In the genomic region with DNA sequence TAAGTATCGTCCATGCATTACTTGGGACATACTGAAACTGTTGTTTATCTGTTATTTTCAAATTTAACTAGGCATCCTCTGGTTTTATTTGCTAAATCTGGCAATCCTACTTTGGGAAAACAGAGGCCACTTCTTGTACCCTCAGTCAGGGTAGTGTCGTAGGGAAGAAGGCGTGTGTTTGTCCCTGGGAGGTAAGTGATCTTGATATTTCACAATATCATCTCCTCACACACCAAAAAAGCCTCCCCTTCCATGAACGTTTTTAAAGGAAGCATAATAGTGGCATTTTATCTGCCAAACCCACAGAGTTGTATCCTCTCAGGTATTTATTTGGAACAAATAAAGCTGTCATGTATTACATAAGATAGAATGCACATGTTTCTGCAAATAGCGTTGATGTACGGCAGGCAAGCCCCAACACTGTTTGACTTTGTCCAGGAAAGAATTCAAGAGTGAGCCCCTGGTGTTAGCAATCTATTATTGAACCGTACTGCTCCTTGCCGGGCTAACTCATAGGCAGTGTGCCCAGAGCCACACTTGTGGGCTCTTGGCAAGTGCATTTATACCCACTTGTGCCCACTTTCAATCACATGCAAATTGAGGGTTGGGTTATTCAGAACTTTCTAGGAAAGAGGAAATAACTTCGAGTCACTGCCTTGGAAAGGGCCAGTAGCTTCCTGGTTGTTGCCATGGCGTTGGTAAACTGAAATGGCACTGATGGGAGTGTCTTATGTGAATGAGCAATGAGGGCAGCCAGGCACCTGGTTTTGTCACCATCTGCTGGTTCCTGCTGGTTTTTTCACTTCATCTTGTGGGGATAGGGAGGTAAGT, we compare ENCODE assay signal across 8 cellular contexts.
DNase-seq lines count a peak whose midpoint lies in the region; ATAC-seq lines count a peak whose summit lies in the region.

No MANE protein-coding gene starts in this region.

- POLR2A ChIA-PET in naive thymus-derived CD4-positive, alpha-beta T cell (lab: Charles Lee): no interaction called here

- ATAC-seq in GM19468 (IDR thresholded peaks at IDR 0.05; ENCODE audit: extremely low read depth, unreplicated experiment): peak; percentile 48
- ATAC-seq in activated naive CD8-positive, alpha-beta T cell treated with anti-CD3 and anti-CD28 coated beads, Interleukin-2, amount 50 U/mL, for 24 hours: peak; percentile 73
- peak; percentile 75 for ATAC-seq in naive thymus-derived CD4-positive, alpha-beta T cell
- no peak for ATAC-seq in T-helper 17 cell

- CTCF ChIA-PET in naive thymus-derived CD4-positive, alpha-beta T cell (lab: Charles Lee): no interaction called here

- no peaks in the 10 kb centered on the region for H3K9me3 ChIP-seq in naive thymus-derived CD4-positive, alpha-beta T cell (ENCODE audit: control insufficient read depth in 2 of 3, low read length in 3 of 3)
- no peaks in the 10 kb centered on the region for H3K9me3 ChIP-seq in T-helper 17 cell (ENCODE audit: control insufficient read depth, low read length, poor library complexity, severe bottlenecking)

- peaks cover 4% of the 10 kb centered on the region for H3K9me3 Mint-ChIP-seq in activated naive CD8-positive, alpha-beta T cell treated with anti-CD3 and anti-CD28 coated beads, Interleukin-2, amount 50 U/mL, for 24 hours
- peaks cover 0 to 18% (median 3%) of the 10 kb centered on the region in 11 donors for H3K9me3 Mint-ChIP-seq in naive thymus-derived CD4-positive, alpha-beta T cell

- no peaks in the 10 kb centered on the region for H3K4me1 ChIP-seq in naive thymus-derived CD4-positive, alpha-beta T cell (ENCODE audit: control insufficient read depth in 2 of 2, insufficient read depth in 2 of 2, low read length in 2 of 2)

- H3K27ac ChIP-seq in naive thymus-derived CD4-positive, alpha-beta T cell (ENCODE audit: low read depth, low read length): no peak overlapping the region

- DNase-seq in Caki2 (ENCODE audit: low read depth) (peak; percentile 57), LHCN-M2 (ENCODE audit: low read depth) (peak; percentile 65), T-helper 17 cell (no peak), SHP77 treated with DMSO at 0.1 percent for 48 hours (lab: John Stamatoyannopoulos, UW) (no peak)
- no peak for DNase-seq in activated naive CD8-positive, alpha-beta T cell treated with anti-CD3 and anti-CD28 coated beads, Interleukin-2, amount 50 U/mL, for 24 hours
- DNase-seq in naive thymus-derived CD4-positive, alpha-beta T cell: no peak
- DNase-seq in stimulated activated CD4-positive, alpha-beta T cell treated with anti-CD3 and anti-CD28 coated beads, Interleukin-2, amount 100 ng/mL, for 24 hours: no peak

- H3K36me3 Mint-ChIP-seq in activated naive CD8-positive, alpha-beta T cell treated with anti-CD3 and anti-CD28 coated beads, Interleukin-2, amount 50 U/mL, for 24 hours (ENCODE audit: low read depth): no peaks in the 10 kb centered on the region
- peaks cover 0 to 12% (median 4%) of the 10 kb centered on the region in 5 donors for H3K36me3 Mint-ChIP-seq in naive thymus-derived CD4-positive, alpha-beta T cell
- no peaks in the 10 kb centered on the region for H3K36me3 Mint-ChIP-seq in T-helper 17 cell (ENCODE audit: low read depth)

- no peak overlapping the region for H3K4me3 ChIP-seq in naive thymus-derived CD4-positive, alpha-beta T cell (ENCODE audit: low read length)

- peaks cover 5% of the 10 kb centered on the region for H3K4me1 Mint-ChIP-seq in activated naive CD8-positive, alpha-beta T cell treated with anti-CD3 and anti-CD28 coated beads, Interleukin-2, amount 50 U/mL, for 24 hours
- peaks cover 0 to 22% (median 8%) of the 10 kb centered on the region in 7 donors for H3K4me1 Mint-ChIP-seq in naive thymus-derived CD4-positive, alpha-beta T cell
- H3K4me1 Mint-ChIP-seq in T-helper 17 cell: peaks cover 3% of the 10 kb centered on the region

- no peaks in the 10 kb centered on the region for H3K27me3 Mint-ChIP-seq in activated naive CD8-positive, alpha-beta T cell treated with anti-CD3 and anti-CD28 coated beads, Interleukin-2, amount 50 U/mL, for 24 hours
- H3K27me3 Mint-ChIP-seq in naive thymus-derived CD4-positive, alpha-beta T cell: peaks cover 0 to 6% (median 0%) of the 10 kb centered on the region in 5 donors
- H3K27me3 Mint-ChIP-seq in T-helper 17 cell: no peaks in the 10 kb centered on the region

- no peaks in the 10 kb centered on the region for H3K36me3 ChIP-seq in naive thymus-derived CD4-positive, alpha-beta T cell (ENCODE audit: control insufficient read depth in 2 of 3, insufficient read depth in 3 of 3, low read length in 3 of 3)

- in situ Hi-C loops in Caki2 (cut with HindIII; ENCODE audit: low pct_unique_long_range_greater_than_20kb, low sequenced_read_pairs): no loop called here

- H3K27me3 ChIP-seq in naive thymus-derived CD4-positive, alpha-beta T cell (ENCODE audit: control insufficient read depth in 2 of 2, insufficient read depth in 2 of 2, low read length in 2 of 2): peaks cover 0 to 3% of the 10 kb centered on the region in 2 donors

- intact Hi-C loops in naive thymus-derived CD4-positive, alpha-beta T cell (cut with micrococcal nuclease): no loop called here

- no peak overlapping the region for H3K4me3 Mint-ChIP-seq in activated naive CD8-positive, alpha-beta T cell treated with anti-CD3 and anti-CD28 coated beads, Interleukin-2, amount 50 U/mL, for 24 hours
- H3K4me3 Mint-ChIP-seq in naive thymus-derived CD4-positive, alpha-beta T cell: peak overlapping the region in 7 of 10 donors; percentile 10 to 70 (median 61)
- no peak overlapping the region for H3K4me3 Mint-ChIP-seq in T-helper 17 cell

- H3K27ac Mint-ChIP-seq in activated naive CD8-positive, alpha-beta T cell treated with anti-CD3 and anti-CD28 coated beads, Interleukin-2, amount 50 U/mL, for 24 hours: no peak overlapping the region
- H3K27ac Mint-ChIP-seq in naive thymus-derived CD4-positive, alpha-beta T cell: peak overlapping the region in 1 of 9 donors; percentile 5
- no peak overlapping the region for H3K27ac Mint-ChIP-seq in T-helper 17 cell

Comparison
In these comparisons a context has a peak if more than half of its experiments do, and no peak if none do; other contexts are left out.
1. DNase-seq: peak in Caki2 (single experiment) and LHCN-M2 (single experiment); none in activated naive CD8-positive, alpha-beta T cell treated with anti-CD3 and anti-CD28 coated beads, Interleukin-2, amount 50 U/mL, for 24 hours (single experiment), naive thymus-derived CD4-positive, alpha-beta T cell (0 of 9), stimulated activated CD4-positive, alpha-beta T cell treated with anti-CD3 and anti-CD28 coated beads, Interleukin-2, amount 100 ng/mL, for 24 hours (0 of 2), T-helper 17 cell (0 of 3) and SHP77 treated with DMSO at 0.1 percent for 48 hours (single experiment).
2. H3K4me3 Mint-ChIP-seq: peak in naive thymus-derived CD4-positive, alpha-beta T cell (7 of 10); none in activated naive CD8-positive, alpha-beta T cell treated with anti-CD3 and anti-CD28 coated beads, Interleukin-2, amount 50 U/mL, for 24 hours (single experiment) and T-helper 17 cell (single experiment).